Comparison of ENCODE assay signal across 7 cellular contexts in the genomic region with DNA sequence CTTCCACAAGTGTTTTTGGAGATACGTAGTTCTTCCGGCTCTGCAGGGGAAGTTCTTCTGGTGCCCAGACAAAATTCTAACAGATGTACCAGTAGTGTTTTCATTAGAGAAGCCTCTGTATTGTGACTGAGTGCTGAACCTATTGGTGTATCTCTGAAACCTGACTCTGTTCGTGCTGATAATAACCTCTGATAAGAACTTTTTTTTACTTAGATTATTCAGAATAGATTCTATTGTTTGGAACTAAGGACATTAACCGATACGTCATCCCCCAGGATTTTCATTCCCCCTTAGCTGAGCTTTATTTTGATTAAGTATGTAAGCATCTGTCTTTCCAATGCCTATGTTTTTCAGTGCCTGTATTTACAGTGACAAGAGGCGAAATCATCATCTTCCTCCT.
"Had no signal": no experiment of that assay in that cellular context is flagged by ENCODE, and none has a peak within 500 bp of the region (broad histone marks: within the 10 kb centered on the region; RNA-seq: fewer than 3 reads in every experiment).

No MANE protein-coding gene starts in this region.

- H3K4me3 Mint-ChIP-seq: GM23338, H9 had no signal

- FAIRE-seq: H1, H54, HTR-8/SVneo had no signal

- H3K4me2 ChIP-seq: GM23338 had no signal

- H3K27ac Mint-ChIP-seq: GM23338, H9 had no signal

- DNase-seq: H9, HCEC 1CT, IMR-90 had no signal

- H3K4me1 Mint-ChIP-seq: GM23338 had no signal

- H3K9me3 Mint-ChIP-seq: GM23338, H9 had no signal

- H3K4me3 ChIP-seq: GM23338 had no signal
